In the genomic region with DNA sequence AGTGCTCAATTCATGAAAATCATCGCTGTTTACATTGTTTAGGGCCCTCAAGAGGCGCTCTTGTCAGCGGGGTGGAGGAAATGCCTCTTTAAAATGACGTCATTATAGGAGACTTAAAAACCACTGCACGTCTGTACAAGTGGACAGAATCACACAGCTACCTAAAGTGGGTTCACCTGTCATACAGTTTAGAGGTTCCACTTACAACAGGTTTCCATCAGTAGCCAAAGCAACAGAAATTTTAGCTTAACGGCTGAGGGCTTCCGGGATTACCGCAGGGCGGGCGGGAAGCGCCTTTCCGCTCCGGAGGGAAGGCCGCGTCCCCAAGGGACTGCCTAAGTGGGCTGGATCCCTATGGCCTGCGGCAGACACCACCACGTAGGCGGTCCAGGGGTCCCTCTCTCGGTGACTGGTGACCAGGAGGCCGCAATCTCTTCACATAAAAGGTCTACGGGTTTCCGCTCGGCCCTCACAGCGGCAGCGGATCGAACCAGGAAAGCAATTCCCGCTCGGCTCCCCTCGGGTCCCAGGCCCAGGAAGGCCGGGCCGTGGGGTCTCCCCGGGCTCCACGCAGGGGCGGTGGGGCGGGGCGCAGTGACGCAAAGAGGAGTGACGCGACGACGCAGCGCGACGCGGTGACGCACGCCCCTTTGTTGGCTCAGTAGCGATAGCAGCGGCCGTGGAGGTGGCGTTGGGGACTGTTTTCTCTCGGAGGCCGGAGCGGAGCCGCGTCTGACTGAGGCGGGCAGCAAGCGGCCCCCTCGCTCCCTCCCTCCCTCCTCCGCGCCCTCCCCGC, we compare ENCODE assay signal across 8 cellular contexts. TPM values are rescaled to one million over a fixed set of nuclear protein-coding genes. Genes with fewer than 3 reads are reported as not detected.
DNase-seq lines count a peak whose midpoint lies in the region; ATAC-seq and TF ChIP-seq lines count a peak whose summit lies in the region.

A gene with protein sequence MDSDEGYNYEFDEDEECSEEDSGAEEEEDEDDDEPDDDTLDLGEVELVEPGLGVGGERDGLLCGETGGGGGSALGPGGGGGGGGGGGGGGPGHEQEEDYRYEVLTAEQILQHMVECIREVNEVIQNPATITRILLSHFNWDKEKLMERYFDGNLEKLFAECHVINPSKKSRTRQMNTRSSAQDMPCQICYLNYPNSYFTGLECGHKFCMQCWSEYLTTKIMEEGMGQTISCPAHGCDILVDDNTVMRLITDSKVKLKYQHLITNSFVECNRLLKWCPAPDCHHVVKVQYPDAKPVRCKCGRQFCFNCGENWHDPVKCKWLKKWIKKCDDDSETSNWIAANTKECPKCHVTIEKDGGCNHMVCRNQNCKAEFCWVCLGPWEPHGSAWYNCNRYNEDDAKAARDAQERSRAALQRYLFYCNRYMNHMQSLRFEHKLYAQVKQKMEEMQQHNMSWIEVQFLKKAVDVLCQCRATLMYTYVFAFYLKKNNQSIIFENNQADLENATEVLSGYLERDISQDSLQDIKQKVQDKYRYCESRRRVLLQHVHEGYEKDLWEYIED (plus strand): TSS at position 661 of the 796 bp plus-strand sequence. CDS start 310 bp downstream, outside the sequence.

- H3K36me3 ChIP-seq in PC-3 (ENCODE audit: low read depth, low read length): peaks cover 14% of the 10 kb centered on the region
- H3K36me3 ChIP-seq in muscle layer of duodenum (ENCODE audit: control insufficient read depth in 1 of 2, insufficient read depth in 2 of 2, low read length in 2 of 2): peaks cover 11 to 18% of the 10 kb centered on the region in 2 donors

- H2AFZ ChIP-seq in PC-3 (ENCODE audit: low read length): peak within 1 kb of the TSS; percentile 88

- BruUV-seq in PC-3 (replicated peaks; lab: Mats Ljungman, UMichigan): TSS peak; percentile 90

- peak within 1 kb of the TSS; percentile 99 for H3K9ac ChIP-seq in PC-3 (ENCODE audit: low read length)

- no peaks in the 10 kb centered on the region for H3K27me3 Mint-ChIP-seq in activated T-cell treated with anti-CD3 and anti-CD28 coated beads, Interleukin-2, amount 50 U/mL, for 4 hours (ENCODE audit: low read depth)

- H3K4me3 Mint-ChIP-seq in activated T-cell treated with anti-CD3 and anti-CD28 coated beads, Interleukin-2, amount 50 U/mL, for 4 hours: peak within 1 kb of the TSS; percentile 95

- peaks cover 13% of the 10 kb centered on the region for H3K36me3 Mint-ChIP-seq in activated T-cell treated with anti-CD3 and anti-CD28 coated beads, Interleukin-2, amount 50 U/mL, for 4 hours (ENCODE audit: insufficient read depth)

- H3K9me3 Mint-ChIP-seq in activated T-cell treated with anti-CD3 and anti-CD28 coated beads, Interleukin-2, amount 50 U/mL, for 4 hours: no peaks in the 10 kb centered on the region

- H3K9me3 ChIP-seq in PC-3 (ENCODE audit: low read length) (no peaks in the 10 kb centered on the region), muscle layer of duodenum (ENCODE audit: control insufficient read depth in 1 of 2, low read length in 2 of 2) (no peaks in the 10 kb centered on the region)

- peak within 1 kb of the TSS; percentile 93 for H3K27ac ChIP-seq in PC-3 (ENCODE audit: low read length)
- peak within 1 kb of the TSS; percentile 100 for H3K27ac ChIP-seq in muscle layer of duodenum (ENCODE audit: low read length)

- H3K9me2 ChIP-seq in PC-3 (replicated peaks; ENCODE audit: low read length): no peaks in the 10 kb centered on the region

- H3K4me1 Mint-ChIP-seq in activated T-cell treated with anti-CD3 and anti-CD28 coated beads, Interleukin-2, amount 50 U/mL, for 4 hours (ENCODE audit: low read depth): peaks cover 42% of the 10 kb centered on the region

- H3F3A ChIP-seq in PC-3 (ENCODE audit: low read length, unreplicated experiment): no peaks in the 10 kb centered on the region

- no peaks in the 10 kb centered on the region for H3K27me3 ChIP-seq in PC-3 (ENCODE audit: low read length)
- H3K27me3 ChIP-seq in muscle layer of duodenum (ENCODE audit: low read depth, low read length): no peaks in the 10 kb centered on the region

- H3K79me2 ChIP-seq in PC-3 (ENCODE audit: low read length): peaks cover 46% of the 10 kb centered on the region

- peaks cover 39% of the 10 kb centered on the region for H4K20me1 ChIP-seq in PC-3 (ENCODE audit: low read length)

- peak; percentile 79 for DNase-seq in DMS53 treated with DMSO at 0.1 percent for 48 hours (lab: John Stamatoyannopoulos, UW; ENCODE audit: unreplicated experiment)
- peak; percentile 89 for DNase-seq in Jurkat, Clone E6-1 (ENCODE audit: low read depth, low spot score)
- DNase-seq in PC-3: peak; percentile 93
- DNase-seq in activated T-cell treated with anti-CD3 and anti-CD28 coated beads, Interleukin-2, amount 50 U/mL, for 4 hours: peak; percentile 95
- peak; percentile 86 to 92 for DNase-seq in stimulated activated CD8-positive, alpha-beta memory T cell treated with anti-CD3 and anti-CD28 coated beads, Interleukin-7, amount 100 ng/mL, for 4 hours (ENCODE audit: low read depth in 2 of 2)

- peak within 1 kb of the TSS; percentile 90 for H3K4me3 ChIP-seq in Jurkat, Clone E6-1 (ENCODE audit: low read length)
- H3K4me3 ChIP-seq in PC-3 (ENCODE audit: low read length) (peak within 1 kb of the TSS; percentile 98), muscle layer of duodenum (ENCODE audit: low read depth in 1 of 2, low read length in 2 of 2) (peak within 1 kb of the TSS; percentile 95 to 98)

- CTCF ChIA-PET in PC-3 (lab: Charles Lee): no interaction called here

- intact Hi-C loops in PC-3 (cut with micrococcal nuclease): loop anchor here (1.0 to 10.0 kb wide), 4 partner anchors 111 to 249 kb away; a partner anchor contains a TSS

- TF ChIP-seq CTCF in PC-3 (conservative IDR thresholded peaks at IDR 0.05; ENCODE audit: low read depth, low read length): peak; percentile 56

- POLR2A ChIA-PET in PC-3 (lab: Charles Lee; ENCODE audit: unreplicated experiment): interaction anchor here (0.6 kb wide), 1 partner anchor 125 kb away, joined by 7 read pairs; no protein-coding TSS in a partner anchor

- ATAC-seq in GM21576 (IDR thresholded peaks at IDR 0.05; ENCODE audit: unreplicated experiment): peak; percentile 75
- ATAC-seq in PC-3: peak; percentile 82
- ATAC-seq in activated T-cell treated with anti-CD3 and anti-CD28 coated beads, Interleukin-2, amount 50 U/mL, for 4 hours: peak; percentile 84
- ATAC-seq in esophagus mucosa: peak; percentile 98

- peak within 1 kb of the TSS; percentile 95 for H3K4me2 ChIP-seq in PC-3 (ENCODE audit: low read length)

- H3K4me1 ChIP-seq in PC-3 (ENCODE audit: insufficient read depth, low read length): peaks cover 18% of the 10 kb centered on the region
- H3K4me1 ChIP-seq in muscle layer of duodenum (ENCODE audit: control insufficient read depth in 1 of 2, insufficient read depth in 2 of 2, low read length in 2 of 2): peaks cover 22 to 36% of the 10 kb centered on the region in 2 donors

RNA-seq across cellular contexts. Expression of the gene that starts here (rescaled TPM):
- polyA plus RNA-seq in Jurkat, Clone E6-1 (2012; ENCODE audit: insufficient read depth, insufficient read length): 141 TPM
- total RNA-seq in PC-3 (2014; rRNA removed) (63.0 and 75.0 TPM in 2 replicates), esophagus mucosa (98.7 TPM)
- 100 to 1,000 TPM; 154 to 167 (median 164) TPM for total RNA-seq in activated T-cell treated with anti-CD3 and anti-CD28 coated beads, Interleukin-2, amount 50 U/mL, for 4 hours

Comparison
In these comparisons a context has a peak if more than half of its experiments do, and no peak if none do; other contexts are left out.
1. Peak in every context shown above with its lines: DNase-seq, ATAC-seq, H3K4me3 ChIP-seq and H3K27ac ChIP-seq.